In genomic region chr21:46354046-46354445, GRCh38 we compare ENCODE assay signal across 26 cellular contexts. TPM values are rescaled to one million over a fixed set of nuclear protein-coding genes. Genes with fewer than 3 reads are reported as not detected.
A peak's percentile ranks its signal among the peaks of the same experiment; 100 is the strongest.
DNase-seq lines count a peak whose midpoint lies in the region; ATAC-seq, FAIRE-seq and TF ChIP-seq lines count a peak whose summit lies in the region.
"Had no signal": no experiment of that assay in that cellular context is flagged by ENCODE, and none has a peak within 500 bp of the region (broad histone marks: within the 10 kb centered on the region; RNA-seq: fewer than 3 reads in every experiment).

No MANE protein-coding gene starts in this region.

- H3K4me3 ChIP-seq in MM.1S (ENCODE audit: low read length) (no peak overlapping the region), osteoblast (ENCODE audit: insufficient read depth, low read length) (no peak overlapping the region), gastrocnemius medialis (peak overlapping the region in 2 of 4 donors; percentile 10 to 67), HepG2 (replicated peaks in 1 of 3; ENCODE audit: insufficient read depth in 1 of 3, low read depth in 2 of 3, low read length in 3 of 3) (no peak overlapping the region)
- no peak overlapping the region for H3K4me3 ChIP-seq in effector memory CD4-positive, alpha-beta T cell (ENCODE audit: insufficient read depth, low read depth, low read length, poor library complexity, severe bottlenecking)
- H3K4me3 ChIP-seq: A549; BLaER1 treated with 17β-estradiol and CSF1 and Interleukin-3, amounts not matched to agents 10 nM and 100 nM; GM23338; HAP-1 had no signal

- DNase-seq in MM.1S = peak; percentile 5
- no peak for DNase-seq in nephron progenitor cell
- DNase-seq in osteoblast (ENCODE audit: insufficient read length, low spot score, missing footprints) = peak; percentile 52
- no peak for DNase-seq in gastrocnemius medialis
- DNase-seq in occipital lobe (lab: John Stamatoyannopoulos, UW) = no peak
- no peak for DNase-seq in HepG2 (ENCODE audit: low spot score)
- DNase-seq in effector memory CD4-positive, alpha-beta T cell = no peak
- DNase-seq: 8988T; ACHN; AML-193; BE2C; CD4-positive, alpha-beta T cell; CD8-positive, alpha-beta memory T cell; DMS 273 treated with DMSO at 0.1 percent for 48 hours; DMS79; EL; GF-D8; HFFc6 had no signal

- POLR2A ChIA-PET in HepG2 (lab: Yijun Ruan, JAX) = no interaction called here

- H3K79me2 ChIP-seq in MM.1S (ENCODE audit: low read length) (peaks cover 7% of the 10 kb centered on the region), osteoblast (ENCODE audit: insufficient read depth, low read length) (no peaks in the 10 kb centered on the region), HepG2 (ENCODE audit: insufficient read depth, low read length) (no peaks in the 10 kb centered on the region)

- CTCF ChIA-PET in HepG2 (lab: Yijun Ruan, JAX; ENCODE audit: low intra/inter-chr PET ratio, low total read pairs) = no interaction called here

- TF ChIP-seq RAD21 in HepG2 (CRISPR knock-in tag; IDR thresholded peaks at IDR 0.05) = no peak

- BruUV-seq in HepG2 (replicated peaks; lab: Mats Ljungman, UMichigan) = no TSS peak

- TF ChIP-seq EP300 in HepG2 (IDR thresholded peaks at IDR 0.05; ENCODE audit: low read depth in 2 of 2, low read length in 2 of 2) (no peak), HepG2 (CRISPR knock-in tag; IDR thresholded peaks at IDR 0.05; ENCODE audit: borderline replicate concordance) (no peak)

- H3K27ac ChIP-seq in MM.1S (ENCODE audit: low read length) (no peak overlapping the region), osteoblast (ENCODE audit: low read depth, low read length) (no peak overlapping the region), gastrocnemius medialis (peak overlapping the region; percentile 87 to 99 (median 96)), HepG2 (ENCODE audit: extremely low read length, insufficient read depth, low read length) (no peak overlapping the region)
- H3K27ac ChIP-seq in effector memory CD4-positive, alpha-beta T cell (ENCODE audit: insufficient read depth, low read length, poor library complexity, severe bottlenecking) = no peak overlapping the region
- H3K27ac ChIP-seq: A549; BLaER1 treated with 17β-estradiol and CSF1 and Interleukin-3, amounts not matched to agents 10 nM and 100 nM had no signal

- no peak for FAIRE-seq in HepG2 (lab: Jason Lieb, UNC)
- FAIRE-seq: A549, D721Med, GM12891 had no signal

- H3K27me3 ChIP-seq in MM.1S (replicated peaks; ENCODE audit: insufficient read depth, low read length) = no peaks in the 10 kb centered on the region
- no peaks in the 10 kb centered on the region for H3K27me3 ChIP-seq in osteoblast (ENCODE audit: insufficient read depth, low read length)
- no peaks in the 10 kb centered on the region for H3K27me3 ChIP-seq in gastrocnemius medialis
- no peaks in the 10 kb centered on the region; a peak in 1 of 5 replicates for H3K27me3 ChIP-seq in HepG2 (ENCODE audit: control insufficient read depth in 1 of 2, insufficient read depth in 2 of 2, low read length in 2 of 2)
- no peaks in the 10 kb centered on the region for H3K27me3 ChIP-seq in effector memory CD4-positive, alpha-beta T cell (replicated peaks; ENCODE audit: control insufficient read depth, insufficient read depth, low read length, poor library complexity, severe bottlenecking)
- H3K27me3 ChIP-seq: BE2C; BLaER1 treated with 17β-estradiol and CSF1 and Interleukin-3, amounts not matched to agents 10 nM and 100 nM had no signal

- ATAC-seq in gastrocnemius medialis (no peak), GM21390 (IDR thresholded peaks at IDR 0.05; ENCODE audit: unreplicated experiment) (no peak), HepG2 (no peak)
- ATAC-seq: A549, GM23338 had no signal

- over 99% methylated on average over 14 of the region's 16 CpGs for whole genome bisulfite sequencing in HepG2 (ENCODE audit: low lambda C conversion rate)

- no peaks in the 10 kb centered on the region for H3K9me3 ChIP-seq in MM.1S (replicated peaks; ENCODE audit: insufficient read depth, low read length)
- no peaks in the 10 kb centered on the region for H3K9me3 ChIP-seq in osteoblast (ENCODE audit: low read depth, low read length)
- no peaks in the 10 kb centered on the region for H3K9me3 ChIP-seq in gastrocnemius medialis
- no peaks in the 10 kb centered on the region for H3K9me3 ChIP-seq in HepG2 (ENCODE audit: low read length)
- no peaks in the 10 kb centered on the region for H3K9me3 ChIP-seq in effector memory CD4-positive, alpha-beta T cell (ENCODE audit: control insufficient read depth, low read length)
- H3K9me3 ChIP-seq: A549; BE2C; BLaER1 treated with 17β-estradiol and CSF1 and Interleukin-3, amounts not matched to agents 10 nM and 100 nM; HAP-1 had no signal

- peaks cover 52% of the 10 kb centered on the region for H3K36me3 Mint-ChIP-seq in nephron progenitor cell (ENCODE audit: low read depth)

- no peak overlapping the region for H3K4me3 Mint-ChIP-seq in nephron progenitor cell
- H3K4me3 Mint-ChIP-seq: CD14-positive monocyte; CD4-positive, alpha-beta T cell; CD8-positive, alpha-beta memory T cell; GM23338; HFFc6 had no signal

- peaks cover 24% of the 10 kb centered on the region for H3K4me1 Mint-ChIP-seq in nephron progenitor cell
- H3K4me1 Mint-ChIP-seq: CD14-positive monocyte, GM23338 had no signal

- TF ChIP-seq POLR2A in gastrocnemius medialis (IDR thresholded peaks at IDR 0.05) = no peak
- TF ChIP-seq POLR2A in HepG2 (IDR thresholded peaks at IDR 0.05; ENCODE audit: insufficient read depth in 1 of 2, low read depth in 2 of 2, low read length in 2 of 2) = no peak

- peak overlapping the region; percentile 97 for H3K27ac Mint-ChIP-seq in nephron progenitor cell
- H3K27ac Mint-ChIP-seq: CD4-positive, alpha-beta T cell; GM23338; HFFc6 had no signal

- peaks cover 31% of the 10 kb centered on the region for H3F3A ChIP-seq in MM.1S (ENCODE audit: insufficient read depth, low read length)

- H3K4me2 ChIP-seq in MM.1S (ENCODE audit: low read depth, low read length) = no peak overlapping the region
- H3K4me2 ChIP-seq in osteoblast (ENCODE audit: insufficient read depth, low read length) = no peak overlapping the region
- H3K4me2 ChIP-seq in HepG2 (ENCODE audit: low read depth, low read length) = no peak overlapping the region
- H3K4me2 ChIP-seq: A549; BLaER1 treated with 17β-estradiol and CSF1 and Interleukin-3, amounts not matched to agents 10 nM and 100 nM; GM23338 had no signal

- TF ChIP-seq CTCF in MM.1S (IDR thresholded peaks at IDR 0.05; ENCODE audit: low read length) (no peak), nephron progenitor cell (IDR thresholded peaks at IDR 0.05) (no peak), osteoblast (IDR thresholded peaks at IDR 0.05; ENCODE audit: extremely low read depth, low read depth, low read length) (no peak), gastrocnemius medialis (IDR thresholded peaks at IDR 0.05 in 4 of 5, conservative IDR thresholded peaks at IDR 0.05 in 1 of 5) (no peak), HepG2 (CRISPR knock-in tag; IDR thresholded peaks at IDR 0.05) (no peak)

- no peaks in the 10 kb centered on the region for H3K9me3 Mint-ChIP-seq in nephron progenitor cell
- H3K9me3 Mint-ChIP-seq: CD4-positive, alpha-beta T cell; CD8-positive, alpha-beta memory T cell; GM23338; HFFc6 had no signal

- H3K4me1 ChIP-seq in MM.1S (ENCODE audit: low read length) (peaks cover 34% of the 10 kb centered on the region), osteoblast (ENCODE audit: insufficient read depth, low read length) (no peaks in the 10 kb centered on the region), gastrocnemius medialis (peaks cover 52 to 64% of the 10 kb centered on the region in 2 donors), HepG2 (ENCODE audit: insufficient read depth, low read length) (no peaks in the 10 kb centered on the region)
- H3K4me1 ChIP-seq in effector memory CD4-positive, alpha-beta T cell (ENCODE audit: control insufficient read depth, insufficient read depth, low read length, poor library complexity, severe bottlenecking) = no peaks in the 10 kb centered on the region
- H3K4me1 ChIP-seq: A549; BE2C; BLaER1 treated with 17β-estradiol and CSF1 and Interleukin-3, amounts not matched to agents 10 nM and 100 nM; HAP-1 had no signal

- in situ Hi-C loops in gastrocnemius medialis (cut with MboI; ENCODE audit: low sequenced_read_pairs in 4 of 4) = no loop called here
- in situ Hi-C loops in HepG2 (cut with HindIII; ENCODE audit: extremely low pct_ligation_motif_present, low pct_unique_long_range_greater_than_20kb) = no loop called here

- intact Hi-C loops in gastrocnemius medialis (cut with DNase I; ENCODE audit: low total_unique reads) = no loop called here
- intact Hi-C loops in HepG2 (cut with micrococcal nuclease; ENCODE audit: unreplicated experiment) = no loop called here

- no peaks in the 10 kb centered on the region for H4K20me1 ChIP-seq in MM.1S (ENCODE audit: insufficient read depth, low read length)
- no peaks in the 10 kb centered on the region for H4K20me1 ChIP-seq in osteoblast (ENCODE audit: insufficient read depth, low read length)
- no peaks in the 10 kb centered on the region; the same call in 1 of the 2 replicates for H4K20me1 ChIP-seq in HepG2 (ENCODE audit: insufficient read depth, low read length)

- peaks cover 18% of the 10 kb centered on the region for H3K36me3 ChIP-seq in MM.1S (replicated peaks; ENCODE audit: insufficient read depth, low read length)
- H3K36me3 ChIP-seq in osteoblast (ENCODE audit: insufficient read depth, low read length) = peaks cover 43% of the 10 kb centered on the region
- peaks cover 3 to 98% of the 10 kb centered on the region in 2 donors for H3K36me3 ChIP-seq in gastrocnemius medialis
- H3K36me3 ChIP-seq in HepG2 (replicated peaks in 1 of 2; ENCODE audit: control insufficient read depth in 1 of 2, insufficient read depth in 2 of 2, low read length in 2 of 2) = peaks cover 38 to 69% of the 10 kb centered on the region in 2 experiments
- peaks cover 89% of the 10 kb centered on the region for H3K36me3 ChIP-seq in effector memory CD4-positive, alpha-beta T cell (ENCODE audit: control insufficient read depth, insufficient read depth, low read length)

- H3K27me3 Mint-ChIP-seq in nephron progenitor cell (ENCODE audit: low read depth, poor library complexity) = no peaks in the 10 kb centered on the region
- H3K27me3 Mint-ChIP-seq: CD4-positive, alpha-beta T cell; CD8-positive, alpha-beta memory T cell had no signal

- no peaks in the 10 kb centered on the region for H3K9me2 ChIP-seq in MM.1S (replicated peaks; ENCODE audit: insufficient read depth, low read length)

- no peak overlapping the region for H3K9ac ChIP-seq in MM.1S (ENCODE audit: low read length)
- H3K9ac ChIP-seq in HepG2 (ENCODE audit: insufficient read depth, low read depth, low read length) = no peak overlapping the region
- H3K9ac ChIP-seq: BLaER1 treated with 17β-estradiol and CSF1 and Interleukin-3, amounts not matched to agents 10 nM and 100 nM had no signal

- H2AFZ ChIP-seq in MM.1S (ENCODE audit: low read length) (no peak overlapping the region), osteoblast (ENCODE audit: low read length) (no peak overlapping the region), HepG2 (ENCODE audit: low read length) (no peak overlapping the region)
- H2AFZ ChIP-seq: GM23338 had no signal

RNA-seq across cellular contexts. Expression of gene PCNT, which starts 30.1 kb away (rescaled TPM):
- total RNA-seq in osteoblast = 19.2 and 23.0 TPM in 2 replicates
- total RNA-seq in gastrocnemius medialis = 100 to 1,000 TPM; 200 to 431 (median 290) TPM
- total RNA-seq in occipital lobe = 18.4 TPM
- 12.2 and 12.4 TPM in 2 replicates for total RNA-seq in HepG2 (2016; rRNA removed; fragmentation: Illumina TruSeq; extraction: Trizol)
- 11.8 and 13.7 TPM in 2 replicates for total RNA-seq in HepG2 (2016; cell fraction: cytosol; rRNA removed; fragmentation: Illumina TruSeq; extraction: Trizol; ENCODE audit: low read depth)
- total RNA-seq in HepG2 (2016; cell fraction: insoluble cytoplasmic fraction; rRNA removed; fragmentation: Illumina TruSeq; extraction: Trizol) = 9.9 and 13.1 TPM in 2 replicates
- total RNA-seq in HepG2 (2016; cell fraction: membrane; rRNA removed; fragmentation: Illumina TruSeq; extraction: Trizol) = 6.9 and 8.5 TPM in 2 replicates
- 24.8 and 28.6 TPM in 2 replicates for total RNA-seq in HepG2 (2016; cell fraction: nucleus; rRNA removed; fragmentation: Illumina TruSeq; extraction: Trizol)
- polyA plus RNA-seq in HepG2 (2011; rRNA removed) = 5.6 and 7.4 TPM in 2 replicates
- polyA plus RNA-seq in HepG2 (2011; cell fraction: cytosol; rRNA removed) = 2.5 and 3.7 TPM in 2 replicates
- polyA plus RNA-seq in HepG2 (2011; cell fraction: nucleus; rRNA removed) = 25.9 and 37.1 TPM in 2 replicates
- 6.5 and 6.9 TPM in 2 replicates for polyA plus RNA-seq in HepG2 (2012)
- 1.0 and 1.4 TPM in 2 replicates for polyA plus RNA-seq in HepG2 (2016; cell fraction: cytosol; fragmentation: Illumina TruSeq; extraction: Trizol; ENCODE audit: low read depth)
- polyA plus RNA-seq in HepG2 (2016; cell fraction: insoluble cytoplasmic fraction; fragmentation: Illumina TruSeq; extraction: Trizol; ENCODE audit: low read depth) = 8.8 and 9.4 TPM in 2 replicates
- polyA plus RNA-seq in HepG2 (2016; cell fraction: membrane; fragmentation: Illumina TruSeq; extraction: Trizol; ENCODE audit: low read depth) = 1.3 and 2.7 TPM in 2 replicates
- polyA plus RNA-seq in HepG2 (2016; cell fraction: nucleus; fragmentation: Illumina TruSeq; extraction: Trizol; ENCODE audit: insufficient read depth, low read depth) = 46.6 and 55.1 TPM in 2 replicates
- 31.0 and 75.2 TPM in 2 replicates for polyA minus RNA-seq in HepG2 (2011; rRNA and poly(A)+ RNA removed; ENCODE audit: low replicate concordance)
- 4.6 and 7.0 TPM in 2 replicates for polyA minus RNA-seq in HepG2 (2011; cell fraction: cytosol; rRNA and poly(A)+ RNA removed)
- 17.2 and 19.3 TPM in 2 replicates for polyA minus RNA-seq in HepG2 (2011; cell fraction: nucleus; rRNA and poly(A)+ RNA removed)

RNA-seq across cellular contexts. Expression of gene C21orf58, which starts 30.4 kb away (rescaled TPM):
- total RNA-seq in osteoblast (2.2 and 3.2 TPM in 2 replicates), gastrocnemius medialis (1 to 10 TPM in 1 of 4 donors, under 1 TPM in 3; 0.44 to 1.6 (median 0.74) TPM), occipital lobe (3.0 TPM), HepG2 (2016; rRNA removed; fragmentation: Illumina TruSeq; extraction: Trizol) (3.3 and 6.8 TPM in 2 replicates)
- total RNA-seq in HepG2 (2016; cell fraction: cytosol; rRNA removed; fragmentation: Illumina TruSeq; extraction: Trizol; ENCODE audit: low read depth) = 5.2 and 5.5 TPM in 2 replicates
- total RNA-seq in HepG2 (2016; cell fraction: insoluble cytoplasmic fraction; rRNA removed; fragmentation: Illumina TruSeq; extraction: Trizol) = 2.2 and 7.3 TPM in 2 replicates
- 4.4 and 5.0 TPM in 2 replicates for total RNA-seq in HepG2 (2016; cell fraction: membrane; rRNA removed; fragmentation: Illumina TruSeq; extraction: Trizol)
- 7.9 and 14.5 TPM in 2 replicates for total RNA-seq in HepG2 (2016; cell fraction: nucleus; rRNA removed; fragmentation: Illumina TruSeq; extraction: Trizol)
- 3.2 and 3.5 TPM in 2 replicates for polyA plus RNA-seq in HepG2 (2011; rRNA removed)
- polyA plus RNA-seq in HepG2 (2011; cell fraction: cytosol; rRNA removed) = 0.99 and 1.6 TPM in 2 replicates
- 17.6 and 27.7 TPM in 2 replicates for polyA plus RNA-seq in HepG2 (2011; cell fraction: nucleus; rRNA removed)
- polyA plus RNA-seq in HepG2 (2012) = 1.3 and 2.8 TPM in 2 replicates
- polyA plus RNA-seq in HepG2 (2016; cell fraction: cytosol; fragmentation: Illumina TruSeq; extraction: Trizol; ENCODE audit: low read depth) = 0.69 and 0.97 TPM in 2 replicates
- polyA plus RNA-seq in HepG2 (2016; cell fraction: insoluble cytoplasmic fraction; fragmentation: Illumina TruSeq; extraction: Trizol; ENCODE audit: low read depth) = 1.4 and 2.3 TPM in 2 replicates
- 1.4 and 1.5 TPM in 2 replicates for polyA plus RNA-seq in HepG2 (2016; cell fraction: membrane; fragmentation: Illumina TruSeq; extraction: Trizol; ENCODE audit: low read depth)
- polyA plus RNA-seq in HepG2 (2016; cell fraction: nucleus; fragmentation: Illumina TruSeq; extraction: Trizol; ENCODE audit: insufficient read depth, low read depth) = 19.1 and 20.8 TPM in 2 replicates
- 12.3 and 40.6 TPM in 2 replicates for polyA minus RNA-seq in HepG2 (2011; rRNA and poly(A)+ RNA removed; ENCODE audit: low replicate concordance)
- polyA minus RNA-seq in HepG2 (2011; cell fraction: cytosol; rRNA and poly(A)+ RNA removed) = 2.3 and 2.5 TPM in 2 replicates
- 11.2 and 15.3 TPM in 2 replicates for polyA minus RNA-seq in HepG2 (2011; cell fraction: nucleus; rRNA and poly(A)+ RNA removed)

Comparison
In these comparisons a context has a peak if more than half of its experiments do, and no peak if none do; other contexts are left out.
1. DNase-seq: peak in MM.1S (single experiment) and osteoblast (single experiment); none in nephron progenitor cell (single experiment), gastrocnemius medialis (0 of 2), occipital lobe (single experiment), HepG2 (single experiment) and effector memory CD4-positive, alpha-beta T cell (0 of 3).
2. H3K27ac ChIP-seq: peak in gastrocnemius medialis (4 of 4); none in MM.1S (single experiment), osteoblast (single experiment), HepG2 (single experiment) and effector memory CD4-positive, alpha-beta T cell (single experiment).